1 cellular context compared by ENCODE assay signal in genomic region chr11:86108146-86108545, GRCh38.
TF ChIP-seq lines count a peak whose summit lies in the region.

No MANE protein-coding gene starts in this region.

TF ChIP-seq in endothelial cell of umbilical vein, 7 proteins besides CTCF, POLR2A, EP300 and RAD21 (continued from another document):
- no peak for TF ChIP-seq JUN (IDR thresholded peaks at IDR 0.05; ENCODE audit: borderline replicate concordance, insufficient read depth, insufficient read length, low read depth)
TF ChIP-seq in endothelial cell of umbilical vein: peak in this region for 0.
